ENCODE assay signal across 23 cellular contexts in genomic region chr20:59962155-59962554, GRCh38. TPM values are rescaled to one million over a fixed set of nuclear protein-coding genes. Genes with fewer than 3 reads are reported as not detected.
"Had no signal": no experiment of that assay in that cellular context is flagged by ENCODE, and none has a peak within 500 bp of the region (broad histone marks: within the 10 kb centered on the region; RNA-seq: fewer than 3 reads in every experiment).

No MANE protein-coding gene starts in this region.

- H3K9me3 ChIP-seq: Peyer's patch had no signal

- H3K4me3 ChIP-seq: cardiac muscle cell, Peyer's patch, SK-N-MC had no signal

- H3K4me1 ChIP-seq: Peyer's patch had no signal

- H3K36me3 ChIP-seq: cardiac muscle cell, Peyer's patch, WERI-Rb-1 had no signal

- H3K27ac ChIP-seq: cardiac muscle cell, Peyer's patch, SK-N-MC, WERI-Rb-1 had no signal

- ATAC-seq: activated CD4-positive, alpha-beta T cell treated with anti-CD3 and anti-CD28 coated beads for 36 hours; activated T-helper 17 cell treated with anti-CD3 and anti-CD28 coated beads, Interleukin-2, amount 50 U/mL, for 72 hours; T-cell had no signal

- DNase-seq: activated CD4-positive, alpha-beta memory T cell treated with anti-CD3 and anti-CD28 coated beads, Interleukin-2, amount 10 ng/mL, durations not matched to agents 7 days and 5 days; activated CD4-positive, alpha-beta T cell treated with anti-CD3 and anti-CD28 coated beads for 36 hours; activated CD4-positive, alpha-beta T cell treated with anti-CD3 and anti-CD28 coated beads, Interleukin-2, amount 50 U/mL, for 1 hour; activated gamma-delta T cell; activated naive CD4-positive, alpha-beta T cell treated with anti-CD3 and anti-CD28 coated beads for 36 hours; activated T-cell treated with anti-CD3 and anti-CD28 coated beads for 4 hours; activated T-cell treated with anti-CD3 and anti-CD28 coated beads, Interleukin-2, amount 50 U/mL, for 48 hours; amygdala; KG1; NCI-H1092; NCI-H1417; NCI-H1694; NCI-H2029 treated with DMSO at 0.1 percent for 48 hours; NCI-H345; NCI-H510A; NCI-H526 treated with DMSO at 0.1 percent for 48 hours; Peyer's patch; T-cell; T-helper 2 cell; WERI-Rb-1 had no signal

- H3K27me3 ChIP-seq: cardiac muscle cell, Peyer's patch had no signal

RNA-seq across cellular contexts. Expression of gene SYCP2, which starts 28.7 kb away (rescaled TPM):
- total RNA-seq: cardiac muscle cell had no signal
